Comparison of ENCODE assay signal across 25 cellular contexts in genomic region chr3:148319960-148320359, GRCh38.
DNase-seq lines count a peak whose midpoint lies in the region; ATAC-seq and TF ChIP-seq lines count a peak whose summit lies in the region.
"Had no signal": no experiment of that assay in that cellular context is flagged by ENCODE, and none has a peak within 500 bp of the region (broad histone marks: within the 10 kb centered on the region; RNA-seq: fewer than 3 reads in every experiment).

No MANE protein-coding gene starts in this region.

- H3K4me3 ChIP-seq in MM.1S (ENCODE audit: low read length): peak overlapping the region; percentile 33; the same call in 1 of the 2 replicates
- H3K4me3 ChIP-seq in tibial nerve: no peak overlapping the region
- H3K4me3 ChIP-seq: body of pancreas, MG63, tibial artery had no signal

- 43 to 53% methylated on average over 2 of the region's 2 CpGs for WGBS in tibial nerve, 2 donors

- peaks cover 17% of the 10 kb centered on the region for H3F3A ChIP-seq in MM.1S (ENCODE audit: insufficient read depth, low read length)

- H3K4me2 ChIP-seq in MM.1S (ENCODE audit: low read depth, low read length): peak overlapping the region; percentile 71

- H3K27ac Mint-ChIP-seq in activated T-cell treated with anti-CD3 and anti-CD28 coated beads, Interleukin-2, amount 50 U/mL, for 24 hours: peak overlapping the region; percentile 8
- peak overlapping the region; percentile 37 for H3K27ac Mint-ChIP-seq in stimulated activated memory B cell treated with anti-CD40 and anti-IgM and Interleukin-4, amounts not matched to agents 10 μg/mL and 1 μg/mL and 100 μg/mL, for 72 hours
- H3K27ac Mint-ChIP-seq: activated CD4-positive, alpha-beta T cell treated with anti-CD3 and anti-CD28 coated beads for 36 hours; mesothelial cell of epicardium; naive B cell had no signal

- no peak overlapping the region for H3K9ac ChIP-seq in MM.1S (ENCODE audit: low read length)

- H3K27me3 ChIP-seq in MM.1S (replicated peaks; ENCODE audit: insufficient read depth, low read length) (no peaks in the 10 kb centered on the region), tibial nerve (no peaks in the 10 kb centered on the region)
- H3K27me3 ChIP-seq: body of pancreas, MG63, tibial artery had no signal

- no peaks in the 10 kb centered on the region for H3K9me2 ChIP-seq in MM.1S (replicated peaks; ENCODE audit: insufficient read depth, low read length)

- peaks cover 3% of the 10 kb centered on the region for H3K9me3 Mint-ChIP-seq in activated T-cell treated with anti-CD3 and anti-CD28 coated beads, Interleukin-2, amount 50 U/mL, for 24 hours
- no peaks in the 10 kb centered on the region for H3K9me3 Mint-ChIP-seq in stimulated activated memory B cell treated with anti-CD40 and anti-IgM and Interleukin-4, amounts not matched to agents 10 μg/mL and 1 μg/mL and 100 μg/mL, for 72 hours

- H3K36me3 ChIP-seq in MM.1S (replicated peaks; ENCODE audit: insufficient read depth, low read length): no peaks in the 10 kb centered on the region
- H3K36me3 ChIP-seq in tibial nerve: no peaks in the 10 kb centered on the region
- H3K36me3 ChIP-seq: MG63, tibial artery had no signal

- no peaks in the 10 kb centered on the region for H4K20me1 ChIP-seq in MM.1S (ENCODE audit: insufficient read depth, low read length)

- H3K27ac ChIP-seq in MM.1S (ENCODE audit: low read length) (peak overlapping the region; percentile 71; the same call in 1 of the 2 replicates), caudate nucleus (ENCODE audit: low read depth, low read length) (peak overlapping the region; percentile 1), tibial nerve (no peak overlapping the region)
- H3K27ac ChIP-seq: body of pancreas, tibial artery had no signal

- TF ChIP-seq EP300 in tibial nerve (IDR thresholded peaks at IDR 0.05): no peak

- no peaks in the 10 kb centered on the region for H3K36me3 Mint-ChIP-seq in activated T-cell treated with anti-CD3 and anti-CD28 coated beads, Interleukin-2, amount 50 U/mL, for 24 hours (ENCODE audit: low read depth)
- H3K36me3 Mint-ChIP-seq in stimulated activated memory B cell treated with anti-CD40 and anti-IgM and Interleukin-4, amounts not matched to agents 10 μg/mL and 1 μg/mL and 100 μg/mL, for 72 hours: no peaks in the 10 kb centered on the region
- H3K36me3 Mint-ChIP-seq: mesothelial cell of epicardium, naive B cell had no signal

- no peak for DNase-seq in activated T-cell treated with anti-CD3 and anti-CD28 coated beads, Interleukin-2, amount 50 U/mL, for 24 hours
- no peak for DNase-seq in activated T-cell treated with anti-CD3 and anti-CD28 coated beads, Interleukin-2, amount 50 U/mL, for 48 hours
- no peak for DNase-seq in MM.1S
- DNase-seq in caudate nucleus (lab: John Stamatoyannopoulos, UW): no peak
- DNase-seq in tibial nerve (ENCODE audit: low spot score in 2 of 2): no peak
- no peak for DNase-seq in NK-92 treated with Interleukin-12 subunit alpha and Interleukin-12 subunit beta, amount 100 ng/mL, for 24 hours (lab: John Stamatoyannopoulos, UW)
- DNase-seq: activated CD4-positive, alpha-beta T cell treated with anti-CD3 and anti-CD28 coated beads for 36 hours; activated T-cell treated with anti-CD3 and anti-CD28 coated beads, Interleukin-2, amount 50 U/mL, for 4 hours; body of pancreas; DMS53; GDM1; glutamatergic neuron; GOT3; kidney; MG63; naive B cell; NCI-H1436; NCI-H2107; NCI-H748 treated with DMSO at 0.1 percent for 48 hours; occipital lobe; stimulated activated CD4-positive, alpha-beta T cell treated with anti-CD3 and anti-CD28 coated beads, Interleukin-2, amount 100 ng/mL, for 24 hours; tibial artery had no signal

- no peak for TF ChIP-seq POLR2A in tibial nerve (IDR thresholded peaks at IDR 0.05)

- peaks cover 8% of the 10 kb centered on the region for H3K4me1 Mint-ChIP-seq in activated T-cell treated with anti-CD3 and anti-CD28 coated beads, Interleukin-2, amount 50 U/mL, for 24 hours (ENCODE audit: low read depth)
- peaks cover 10% of the 10 kb centered on the region for H3K4me1 Mint-ChIP-seq in stimulated activated memory B cell treated with anti-CD40 and anti-IgM and Interleukin-4, amounts not matched to agents 10 μg/mL and 1 μg/mL and 100 μg/mL, for 72 hours

- TF ChIP-seq CTCF in MM.1S (IDR thresholded peaks at IDR 0.05; ENCODE audit: low read length): no peak
- TF ChIP-seq CTCF in tibial nerve (IDR thresholded peaks at IDR 0.05): no peak

- H3K4me1 ChIP-seq in MM.1S (ENCODE audit: low read length) (peaks cover 13% of the 10 kb centered on the region), tibial nerve (no peaks in the 10 kb centered on the region)
- H3K4me1 ChIP-seq: body of pancreas, tibial artery had no signal

- H3K27me3 Mint-ChIP-seq in activated T-cell treated with anti-CD3 and anti-CD28 coated beads, Interleukin-2, amount 50 U/mL, for 24 hours: no peaks in the 10 kb centered on the region
- H3K27me3 Mint-ChIP-seq in stimulated activated memory B cell treated with anti-CD40 and anti-IgM and Interleukin-4, amounts not matched to agents 10 μg/mL and 1 μg/mL and 100 μg/mL, for 72 hours: peaks cover 8% of the 10 kb centered on the region
- H3K27me3 Mint-ChIP-seq: activated CD4-positive, alpha-beta T cell treated with anti-CD3 and anti-CD28 coated beads for 36 hours; naive B cell had no signal

- H3K9me3 ChIP-seq in MM.1S (replicated peaks; ENCODE audit: insufficient read depth, low read length): no peaks in the 10 kb centered on the region
- no peaks in the 10 kb centered on the region for H3K9me3 ChIP-seq in tibial nerve
- H3K9me3 ChIP-seq: body of pancreas, MG63, tibial artery had no signal

- H2AFZ ChIP-seq in MM.1S (ENCODE audit: low read length): no peak overlapping the region

- H3K4me3 Mint-ChIP-seq in activated T-cell treated with anti-CD3 and anti-CD28 coated beads, Interleukin-2, amount 50 U/mL, for 24 hours: no peak overlapping the region
- H3K4me3 Mint-ChIP-seq in stimulated activated memory B cell treated with anti-CD40 and anti-IgM and Interleukin-4, amounts not matched to agents 10 μg/mL and 1 μg/mL and 100 μg/mL, for 72 hours: no peak overlapping the region
- H3K4me3 Mint-ChIP-seq: activated CD4-positive, alpha-beta T cell treated with anti-CD3 and anti-CD28 coated beads for 36 hours; mesothelial cell of epicardium had no signal

- no peak for ATAC-seq in stimulated activated memory B cell treated with anti-CD40 and anti-IgM and Interleukin-4, amounts not matched to agents 10 μg/mL and 1 μg/mL and 100 μg/mL, for 72 hours
- no peak for ATAC-seq in GM19397 (IDR thresholded peaks at IDR 0.05; ENCODE audit: unreplicated experiment)
- ATAC-seq: body of pancreas had no signal

- no peaks in the 10 kb centered on the region for H3K79me2 ChIP-seq in MM.1S (ENCODE audit: low read length)

Comparison
In these comparisons a context has a peak if more than half of its experiments do, and no peak if none do; other contexts are left out.
1. H3K27ac ChIP-seq: peak in MM.1S (single experiment) and caudate nucleus (single experiment); none in tibial nerve (0 of 4).